In the genomic region with DNA sequence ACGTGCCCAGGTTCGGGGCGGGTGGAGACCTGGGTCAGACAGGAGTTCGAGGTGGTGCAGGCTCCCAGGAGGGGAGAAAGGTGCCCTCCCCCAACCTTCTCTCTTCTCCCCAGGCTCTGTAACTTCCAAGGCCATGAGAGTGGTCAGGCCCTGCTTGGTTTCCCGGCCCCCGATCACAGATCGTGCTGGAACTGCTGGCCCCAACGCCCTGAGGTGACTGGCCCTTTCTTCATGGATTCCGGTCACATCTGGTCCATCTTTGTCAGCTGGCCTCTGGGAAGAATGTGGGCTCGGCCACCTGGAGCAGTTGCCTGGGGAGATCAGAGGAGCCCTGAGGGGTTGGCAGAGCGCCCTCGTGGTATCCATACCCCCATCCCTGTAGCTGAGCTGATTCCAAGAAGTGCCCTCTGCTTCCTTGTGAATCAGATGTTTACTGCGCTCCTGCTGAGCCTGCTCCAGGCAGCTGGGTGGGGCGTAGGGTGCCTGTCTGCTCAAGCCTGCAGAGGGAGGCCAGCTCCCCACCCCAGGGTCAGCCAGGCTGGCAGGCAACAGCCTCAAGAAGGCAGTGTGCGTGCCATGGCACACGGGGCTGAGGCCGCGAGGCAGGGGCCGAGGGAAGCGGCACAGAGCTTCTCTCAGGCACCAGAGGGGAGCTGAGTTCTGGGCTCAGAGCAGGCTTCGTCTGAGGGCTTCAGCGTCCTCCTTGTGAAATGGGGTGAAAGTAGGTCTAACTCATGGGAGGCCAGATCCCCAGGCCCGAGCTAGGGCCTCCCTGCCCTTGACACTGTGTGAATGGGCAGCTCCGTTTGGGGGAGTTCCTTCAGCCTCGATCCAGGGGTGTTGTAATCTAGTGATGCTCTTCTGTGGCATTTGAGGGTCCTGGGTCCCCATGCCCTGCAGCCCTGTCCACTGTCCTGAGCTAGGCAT, we compare ENCODE assay signal across 8 cellular contexts. TPM values are rescaled to one million over a fixed set of nuclear protein-coding genes. Genes with fewer than 3 reads are reported as not detected.
A peak's percentile ranks its signal among the peaks of the same experiment; 100 is the strongest.
DNase-seq lines count a peak whose midpoint lies in the region; ATAC-seq and TF ChIP-seq lines count a peak whose summit lies in the region.

No MANE protein-coding gene starts in this region.

- no peaks in the 10 kb centered on the region for H3K9me3 ChIP-seq in BLaER1
- no peaks in the 10 kb centered on the region for H3K9me3 ChIP-seq in osteoblast (ENCODE audit: low read depth, low read length)

- peaks cover 76% of the 10 kb centered on the region for H3K79me2 ChIP-seq in osteoblast (ENCODE audit: insufficient read depth, low read length)

- peaks cover 25% of the 10 kb centered on the region for H4K20me1 ChIP-seq in BLaER1
- H4K20me1 ChIP-seq in osteoblast (ENCODE audit: insufficient read depth, low read length): no peaks in the 10 kb centered on the region

- ATAC-seq in HG02840 (IDR thresholded peaks at IDR 0.05; ENCODE audit: low FRiP score, unreplicated experiment): no peak
- no peak for ATAC-seq in HG02610 (IDR thresholded peaks at IDR 0.05; ENCODE audit: unreplicated experiment)

- DNase-seq in NCI-H2196 (lab: John Stamatoyannopoulos, UW; ENCODE audit: unreplicated experiment) (peak; percentile 64), epithelial cell of prostate (ENCODE audit: low read depth, low spot score) (peak; percentile 88), osteoblast (ENCODE audit: insufficient read length, low spot score, missing footprints) (peak; percentile 87), cerebellar cortex (ENCODE audit: low spot score) (no peak), SKM-1 treated with dmso at 0.1 percent for 144 hours (lab: John Stamatoyannopoulos, UW; ENCODE audit: unreplicated experiment) (no peak)

- H3K27me3 ChIP-seq in BLaER1: 0 out of 2 replicates have a peak, but pooled peaks cover 4% of the 10 kb centered on the region
- no peaks in the 10 kb centered on the region for H3K27me3 ChIP-seq in osteoblast (ENCODE audit: insufficient read depth, low read length)

- H3K27ac ChIP-seq in BLaER1 (peak overlapping the region; percentile 85), epithelial cell of prostate (peak overlapping the region; percentile 83), osteoblast (ENCODE audit: low read depth, low read length) (peak overlapping the region; percentile 56)

- no peak for TF ChIP-seq CTCF in osteoblast (IDR thresholded peaks at IDR 0.05; ENCODE audit: extremely low read depth, low read depth, low read length)

- peaks cover 98% of the 10 kb centered on the region for H3K4me1 ChIP-seq in BLaER1
- peaks cover 49% of the 10 kb centered on the region for H3K4me1 ChIP-seq in osteoblast (ENCODE audit: insufficient read depth, low read length)

- H3K9ac ChIP-seq in BLaER1: peak overlapping the region; percentile 58; the same call in 1 of the 2 replicates

- H3K36me3 ChIP-seq in BLaER1 (no peaks in the 10 kb centered on the region), osteoblast (ENCODE audit: insufficient read depth, low read length) (peaks cover 5% of the 10 kb centered on the region)

- H3K4me2 ChIP-seq in BLaER1 (peak overlapping the region; percentile 100), osteoblast (ENCODE audit: insufficient read depth, low read length) (no peak overlapping the region)

- H3K4me3 ChIP-seq in BLaER1: no peak overlapping the region
- H3K4me3 ChIP-seq in osteoblast (ENCODE audit: insufficient read depth, low read length): no peak overlapping the region

- H2AFZ ChIP-seq in osteoblast (ENCODE audit: low read length): no peak overlapping the region

RNA-seq across cellular contexts. Expression of a gene that starts 3.6 kb away (rescaled TPM):
- 26.4 and 28.0 TPM in 2 replicates for total RNA-seq in osteoblast

RNA-seq across cellular contexts. Expression of a gene that starts 40.4 kb away (rescaled TPM):
- 37.7 and 44.9 TPM in 2 replicates for total RNA-seq in osteoblast

RNA-seq across cellular contexts. Expression of a gene that starts 47.1 kb away (rescaled TPM):
- 200 and 204 TPM in 2 replicates for total RNA-seq in osteoblast

Comparison
In these comparisons a context has a peak if more than half of its experiments do, and no peak if none do; other contexts are left out.
1. DNase-seq: peak in NCI-H2196 (single experiment), epithelial cell of prostate (single experiment) and osteoblast (single experiment); none in cerebellar cortex (single experiment) and SKM-1 treated with dmso at 0.1 percent for 144 hours (single experiment).
2. Peak in every context shown above with its lines, with median percentiles within 50 percentile points of each other: H3K27ac ChIP-seq.